In genomic region chr4:190106191-190106590, GRCh38 we compare ENCODE assay signal across 11 cellular contexts. TPM values are rescaled to one million over a fixed set of nuclear protein-coding genes. Genes with fewer than 3 reads are reported as not detected.
"Had no signal": no experiment of that assay in that cellular context is flagged by ENCODE, and none has a peak within 500 bp of the region (broad histone marks: within the 10 kb centered on the region; RNA-seq: fewer than 3 reads in every experiment).

No MANE protein-coding gene starts in this region.

RNA-seq across cellular contexts. Expression of gene DBET, which starts 41.9 kb away (rescaled TPM):
- total RNA-seq: activated CD8-positive, alpha-beta memory T cell treated with anti-CD3 and anti-CD28 coated beads for 36 hours; activated CD8-positive, alpha-beta T cell treated with anti-CD3 and anti-CD28 coated beads for 36 hours; activated naive CD8-positive, alpha-beta T cell treated with anti-CD3 and anti-CD28 coated beads, Interleukin-2, amount 10 ng/mL, durations not matched to agents 7 days and 5 days; activated T-helper 2 cell treated with anti-CD3 and anti-CD28 coated beads, Interferon-gamma antibody, Interleukin-2, Interleukin-4, amounts not matched to agents 10 μg/mL and 5 μg/mL and 100 μg/mL, durations not matched to agents 14 hours and 24 hours and 36 hours; ascending aorta; cardiac muscle cell; RPMI7951; SJCRH30; T-helper 1 cell treated with Interleukin-12 subunit alpha and Interleukin-12 subunit beta and Interleukin-4 antibody, amounts not matched to agents 30 ng/mL and 1 ng/mL, for 36 hours; T-helper 2 cell treated with Interferon-gamma antibody and Interleukin-4, amounts not matched to agents 100 ng/mL and 5 ng/mL, for 36 hours had no signal
- polyA plus RNA-seq: adipose tissue, cardiac muscle cell had no signal
